ENCODE assay signal across 1 cellular context in the genomic region with DNA sequence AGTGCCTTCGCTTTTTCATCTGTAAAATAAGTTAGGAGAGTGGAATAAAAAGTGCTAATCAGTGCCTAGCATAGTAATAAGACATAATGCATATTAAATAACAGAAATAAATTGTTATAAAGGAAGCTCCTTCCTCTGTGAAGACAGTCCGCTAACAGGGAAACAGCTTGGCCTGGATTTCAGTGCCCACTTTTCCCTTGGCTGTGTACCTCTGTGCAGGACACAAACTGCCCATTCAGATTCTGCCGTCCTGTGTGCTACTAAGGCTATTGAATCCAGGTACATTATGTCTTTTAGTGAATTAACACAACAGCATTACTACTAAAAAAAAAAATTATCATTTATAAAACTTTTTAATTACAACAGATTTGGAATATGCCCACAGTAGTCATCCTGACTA.
TF ChIP-seq lines count a peak whose summit lies in the region.

No MANE protein-coding gene starts in this region.

TF ChIP-seq in GM23338, 12 proteins besides CTCF, POLR2A, EP300 and RAD21:
- TF ChIP-seq POLR2AphosphoS5 (IDR thresholded peaks at IDR 0.05; ENCODE audit: low read depth) (no peak), STAT1 (IDR thresholded peaks at IDR 0.05; ENCODE audit: unreplicated experiment) (no peak), ZNF331 (CRISPR knock-in tag; IDR thresholded peaks at IDR 0.05; ENCODE audit: low read depth) (no peak), JUNB (IDR thresholded peaks at IDR 0.05; ENCODE audit: unreplicated experiment) (no peak), ZNF114 (CRISPR knock-in tag; IDR thresholded peaks at IDR 0.05) (no peak), EZH2 (IDR thresholded peaks at IDR 0.05; ENCODE audit: low read depth, unreplicated experiment) (no peak), NANOG (IDR thresholded peaks at IDR 0.05; ENCODE audit: borderline replicate concordance) (no peak), CREB1 (CRISPR knock-in tag; IDR thresholded peaks at IDR 0.05; ENCODE audit: low read depth) (no peak)
- TF ChIP-seq, protein P1, sequence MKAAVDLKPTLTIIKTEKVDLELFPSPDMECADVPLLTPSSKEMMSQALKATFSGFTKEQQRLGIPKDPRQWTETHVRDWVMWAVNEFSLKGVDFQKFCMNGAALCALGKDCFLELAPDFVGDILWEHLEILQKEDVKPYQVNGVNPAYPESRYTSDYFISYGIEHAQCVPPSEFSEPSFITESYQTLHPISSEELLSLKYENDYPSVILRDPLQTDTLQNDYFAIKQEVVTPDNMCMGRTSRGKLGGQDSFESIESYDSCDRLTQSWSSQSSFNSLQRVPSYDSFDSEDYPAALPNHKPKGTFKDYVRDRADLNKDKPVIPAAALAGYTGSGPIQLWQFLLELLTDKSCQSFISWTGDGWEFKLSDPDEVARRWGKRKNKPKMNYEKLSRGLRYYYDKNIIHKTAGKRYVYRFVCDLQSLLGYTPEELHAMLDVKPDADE (IDR thresholded peaks at IDR 0.05): no peak
- TF ChIP-seq, protein P2, sequence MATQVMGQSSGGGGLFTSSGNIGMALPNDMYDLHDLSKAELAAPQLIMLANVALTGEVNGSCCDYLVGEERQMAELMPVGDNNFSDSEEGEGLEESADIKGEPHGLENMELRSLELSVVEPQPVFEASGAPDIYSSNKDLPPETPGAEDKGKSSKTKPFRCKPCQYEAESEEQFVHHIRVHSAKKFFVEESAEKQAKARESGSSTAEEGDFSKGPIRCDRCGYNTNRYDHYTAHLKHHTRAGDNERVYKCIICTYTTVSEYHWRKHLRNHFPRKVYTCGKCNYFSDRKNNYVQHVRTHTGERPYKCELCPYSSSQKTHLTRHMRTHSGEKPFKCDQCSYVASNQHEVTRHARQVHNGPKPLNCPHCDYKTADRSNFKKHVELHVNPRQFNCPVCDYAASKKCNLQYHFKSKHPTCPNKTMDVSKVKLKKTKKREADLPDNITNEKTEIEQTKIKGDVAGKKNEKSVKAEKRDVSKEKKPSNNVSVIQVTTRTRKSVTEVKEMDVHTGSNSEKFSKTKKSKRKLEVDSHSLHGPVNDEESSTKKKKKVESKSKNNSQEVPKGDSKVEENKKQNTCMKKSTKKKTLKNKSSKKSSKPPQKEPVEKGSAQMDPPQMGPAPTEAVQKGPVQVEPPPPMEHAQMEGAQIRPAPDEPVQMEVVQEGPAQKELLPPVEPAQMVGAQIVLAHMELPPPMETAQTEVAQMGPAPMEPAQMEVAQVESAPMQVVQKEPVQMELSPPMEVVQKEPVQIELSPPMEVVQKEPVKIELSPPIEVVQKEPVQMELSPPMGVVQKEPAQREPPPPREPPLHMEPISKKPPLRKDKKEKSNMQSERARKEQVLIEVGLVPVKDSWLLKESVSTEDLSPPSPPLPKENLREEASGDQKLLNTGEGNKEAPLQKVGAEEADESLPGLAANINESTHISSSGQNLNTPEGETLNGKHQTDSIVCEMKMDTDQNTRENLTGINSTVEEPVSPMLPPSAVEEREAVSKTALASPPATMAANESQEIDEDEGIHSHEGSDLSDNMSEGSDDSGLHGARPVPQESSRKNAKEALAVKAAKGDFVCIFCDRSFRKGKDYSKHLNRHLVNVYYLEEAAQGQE (IDR thresholded peaks at IDR 0.05; ENCODE audit: unreplicated experiment): no peak
